ENCODE assay signal across 26 cellular contexts in genomic region chr1:224219011-224219611, GRCh38. TPM values are rescaled to one million over a fixed set of nuclear protein-coding genes. Genes with fewer than 3 reads are reported as not detected.
DNase-seq lines count a peak whose midpoint lies in the region; ATAC-seq and TF ChIP-seq lines count a peak whose summit lies in the region.
"Had no signal": no experiment of that assay in that cellular context is flagged by ENCODE, and none has a peak within 500 bp of the region (broad histone marks: within the 10 kb centered on the region; RNA-seq: fewer than 3 reads in every experiment).

No MANE protein-coding gene starts in this region.

- H3K4me3 ChIP-seq in GM23338 (no peak overlapping the region), breast epithelium (no peak overlapping the region), neural progenitor cell (no peak overlapping the region)
- H3K4me3 ChIP-seq: upper lobe of left lung had no signal

- H4K20me1 ChIP-seq in GM23338 (replicated peaks; ENCODE audit: insufficient read depth) (no peaks in the 10 kb centered on the region), neural progenitor cell (ENCODE audit: low read depth) (no peaks in the 10 kb centered on the region)

- H3K27ac ChIP-seq in 22Rv1 (peak overlapping the region; percentile 11; the same call in 1 of the 2 replicates), GM23338 (ENCODE audit: low read depth) (no peak overlapping the region), breast epithelium (peak overlapping the region; percentile 43 to 60), neural progenitor cell (no peak overlapping the region)
- H3K27ac ChIP-seq: upper lobe of left lung had no signal

- no peak overlapping the region for H3K9ac ChIP-seq in neural progenitor cell

- no peaks in the 10 kb centered on the region for H3K79me2 ChIP-seq in GM23338 (replicated peaks; ENCODE audit: insufficient read depth)
- H3K79me2 ChIP-seq in neural progenitor cell (ENCODE audit: low read depth), result no peaks in the 10 kb centered on the region

- CTCF ChIA-PET in activated CD4-positive, alpha-beta memory T cell treated with anti-CD3 and anti-CD28 coated beads, Interleukin-2, amount 10 ng/mL, durations not matched to agents 7 days and 5 days (lab: Charles Lee), result interaction anchor here (0.8 kb wide), 1 partner anchor 103 kb away, joined by 3 read pairs; no protein-coding TSS in a partner anchor

- no peaks in the 10 kb centered on the region for H3K9me3 Mint-ChIP-seq in GM23338
- H3K9me3 Mint-ChIP-seq in neural progenitor cell, result no peaks in the 10 kb centered on the region
- no peaks in the 10 kb centered on the region for H3K9me3 Mint-ChIP-seq in activated CD4-positive, alpha-beta memory T cell treated with anti-CD3 and anti-CD28 coated beads, Interleukin-2, amount 10 ng/mL, durations not matched to agents 7 days and 5 days
- H3K9me3 Mint-ChIP-seq: activated naive CD8-positive, alpha-beta T cell treated with anti-CD3 and anti-CD28 coated beads for 36 hours; immature natural killer cell had no signal

- H3K36me3 ChIP-seq in GM23338 (ENCODE audit: insufficient read depth), result no peaks in the 10 kb centered on the region
- no peaks in the 10 kb centered on the region for H3K36me3 ChIP-seq in breast epithelium
- no peaks in the 10 kb centered on the region for H3K36me3 ChIP-seq in neural progenitor cell
- H3K36me3 ChIP-seq: upper lobe of left lung had no signal

- H3K4me2 ChIP-seq in GM23338, result no peak overlapping the region
- no peak overlapping the region for H3K4me2 ChIP-seq in neural progenitor cell

- no peaks in the 10 kb centered on the region for H3K9me2 ChIP-seq in GM23338 (ENCODE audit: insufficient read depth)

- peaks cover 22% of the 10 kb centered on the region for H3K4me1 Mint-ChIP-seq in GM23338
- H3K4me1 Mint-ChIP-seq in neural progenitor cell, result peaks cover 16% of the 10 kb centered on the region
- H3K4me1 Mint-ChIP-seq in activated CD4-positive, alpha-beta memory T cell treated with anti-CD3 and anti-CD28 coated beads, Interleukin-2, amount 10 ng/mL, durations not matched to agents 7 days and 5 days, result peaks cover 11% of the 10 kb centered on the region
- H3K4me1 Mint-ChIP-seq: activated CD4-positive, alpha-beta T cell treated with anti-CD3 and anti-CD28 coated beads for 36 hours; activated naive CD8-positive, alpha-beta T cell treated with anti-CD3 and anti-CD28 coated beads for 36 hours; immature natural killer cell had no signal

- H3K4me1 ChIP-seq in GM23338 (ENCODE audit: insufficient read depth) (peaks cover 5% of the 10 kb centered on the region), breast epithelium (peaks cover 0 to 6% of the 10 kb centered on the region in 2 donors), neural progenitor cell (peaks cover 17% of the 10 kb centered on the region)

- intact Hi-C loops in breast epithelium (cut with DNase I; ENCODE audit: low total_unique reads) (no loop called here), Right ventricle myocardium superior (cut with DNase I) (no loop called here), Right ventricle myocardium inferior (cut with DNase I) (no loop called here)

- no peaks in the 10 kb centered on the region for H3K36me3 Mint-ChIP-seq in GM23338 (ENCODE audit: low read depth)
- no peaks in the 10 kb centered on the region for H3K36me3 Mint-ChIP-seq in neural progenitor cell
- H3K36me3 Mint-ChIP-seq in activated CD4-positive, alpha-beta memory T cell treated with anti-CD3 and anti-CD28 coated beads, Interleukin-2, amount 10 ng/mL, durations not matched to agents 7 days and 5 days (ENCODE audit: low read depth), result no peaks in the 10 kb centered on the region
- H3K36me3 Mint-ChIP-seq: activated naive CD8-positive, alpha-beta T cell treated with anti-CD3 and anti-CD28 coated beads for 36 hours; immature natural killer cell had no signal

- no peak for TF ChIP-seq POLR2A in breast epithelium (IDR thresholded peaks at IDR 0.05)

- H3K4me3 Mint-ChIP-seq in GM23338 (no peak overlapping the region), neural progenitor cell (no peak overlapping the region)
- no peak overlapping the region for H3K4me3 Mint-ChIP-seq in activated CD4-positive, alpha-beta memory T cell treated with anti-CD3 and anti-CD28 coated beads, Interleukin-2, amount 10 ng/mL, durations not matched to agents 7 days and 5 days
- H3K4me3 Mint-ChIP-seq: activated CD4-positive, alpha-beta T cell treated with anti-CD3 and anti-CD28 coated beads for 36 hours; activated naive CD8-positive, alpha-beta T cell treated with anti-CD3 and anti-CD28 coated beads for 36 hours; immature natural killer cell had no signal

- TF ChIP-seq CTCF in 22Rv1 (IDR thresholded peaks at IDR 0.05) (no peak), GM23338 (conservative IDR thresholded peaks at IDR 0.05; ENCODE audit: low read depth in 2 of 2) (no peak), breast epithelium (IDR thresholded peaks at IDR 0.05) (no peak), neural progenitor cell (IDR thresholded peaks at IDR 0.05) (no peak)

- H3K27ac Mint-ChIP-seq in GM23338 (no peak overlapping the region), neural progenitor cell (peak overlapping the region; percentile 11)
- no peak overlapping the region for H3K27ac Mint-ChIP-seq in activated CD4-positive, alpha-beta memory T cell treated with anti-CD3 and anti-CD28 coated beads, Interleukin-2, amount 10 ng/mL, durations not matched to agents 7 days and 5 days
- H3K27ac Mint-ChIP-seq: activated CD4-positive, alpha-beta T cell treated with anti-CD3 and anti-CD28 coated beads for 36 hours; activated naive CD8-positive, alpha-beta T cell treated with anti-CD3 and anti-CD28 coated beads for 36 hours had no signal

- POLR2A ChIA-PET in activated CD4-positive, alpha-beta memory T cell treated with anti-CD3 and anti-CD28 coated beads, Interleukin-2, amount 10 ng/mL, durations not matched to agents 7 days and 5 days (lab: Charles Lee), result no interaction called here

- H3K27me3 Mint-ChIP-seq in GM23338 (ENCODE audit: insufficient read depth, low read depth, poor library complexity), result peaks cover 6% of the 10 kb centered on the region
- H3K27me3 Mint-ChIP-seq in neural progenitor cell (ENCODE audit: insufficient read depth, low read depth), result no peaks in the 10 kb centered on the region
- peaks cover 5% of the 10 kb centered on the region for H3K27me3 Mint-ChIP-seq in activated CD4-positive, alpha-beta memory T cell treated with anti-CD3 and anti-CD28 coated beads, Interleukin-2, amount 10 ng/mL, durations not matched to agents 7 days and 5 days
- H3K27me3 Mint-ChIP-seq: activated CD4-positive, alpha-beta T cell treated with anti-CD3 and anti-CD28 coated beads for 36 hours; activated naive CD8-positive, alpha-beta T cell treated with anti-CD3 and anti-CD28 coated beads for 36 hours had no signal

- H3F3A ChIP-seq in GM23338 (replicated peaks; ENCODE audit: low read depth), result peaks cover 8% of the 10 kb centered on the region; the same call in 1 of the 2 replicates
- H3F3A ChIP-seq in neural progenitor cell (ENCODE audit: low read depth), result peaks cover 6% of the 10 kb centered on the region

- ATAC-seq in GM23338 (no peak), Right ventricle myocardium superior (ENCODE audit: poor library complexity) (no peak), Right ventricle myocardium inferior (no peak)
- ATAC-seq: activated CD4-positive, alpha-beta T cell treated with anti-CD3 and anti-CD28 coated beads for 36 hours; left lobe of liver had no signal

- DNase-seq in GM23338 (ENCODE audit: low spot score), result no peak
- DNase-seq in breast epithelium (ENCODE audit: low spot score in 2 of 2), result no peak
- no peak for DNase-seq in neural progenitor cell (ENCODE audit: low spot score)
- DNase-seq in Right ventricle myocardium superior, result no peak
- DNase-seq in activated CD4-positive, alpha-beta memory T cell treated with anti-CD3 and anti-CD28 coated beads, Interleukin-2, amount 10 ng/mL, durations not matched to agents 7 days and 5 days, result no peak
- DNase-seq in Right ventricle myocardium inferior (ENCODE audit: missing footprints), result no peak
- DNase-seq: activated CD4-positive, alpha-beta T cell treated with anti-CD3 and anti-CD28 coated beads for 36 hours; activated CD8-positive, alpha-beta memory T cell treated with anti-CD3 and anti-CD28 coated beads for 24 hours; activated effector memory CD4-positive, alpha-beta T cell treated with anti-CD3 and anti-CD28 coated beads, Interleukin-2, amount 50 U/mL, for 16 hours; activated naive CD8-positive, alpha-beta T cell treated with anti-CD3 and anti-CD28 coated beads for 36 hours; activated T-cell treated with anti-CD3 and anti-CD28 coated beads, Interleukin-2, amount 50 U/mL, for 1 hour; aorta; C1 segment of cervical spinal cord; Calu3; caudate nucleus; hypothalamus; immature natural killer cell; Karpas-422; NCI-H748 treated with DMSO at 0.1 percent for 48 hours; RPMI8226; stimulated activated CD4-positive, alpha-beta T cell treated with anti-CD3 and anti-CD28 coated beads, Interleukin-1b, Interleukin-23, amount 100 ng/mL, for 48 hours; stimulated activated CD8-positive, alpha-beta memory T cell treated with anti-CD3 and anti-CD28 coated beads, Interleukin-4, amount 100 ng/mL, for 48 hours; T-helper 2 cell; upper lobe of left lung had no signal

- H3K9me3 ChIP-seq in breast epithelium (no peaks in the 10 kb centered on the region), neural progenitor cell (ENCODE audit: low read depth) (no peaks in the 10 kb centered on the region)
- H3K9me3 ChIP-seq: upper lobe of left lung had no signal

- H3K27me3 ChIP-seq in GM23338 (ENCODE audit: insufficient read depth) (no peaks in the 10 kb centered on the region), breast epithelium (no peaks in the 10 kb centered on the region), neural progenitor cell (no peaks in the 10 kb centered on the region)
- H3K27me3 ChIP-seq: upper lobe of left lung had no signal

- peak overlapping the region; percentile 91 for H2AFZ ChIP-seq in GM23338
- H2AFZ ChIP-seq in neural progenitor cell (replicated peaks), result peak overlapping the region; percentile 57

TF ChIP-seq in GM23338, 12 proteins besides CTCF, POLR2A, EP300 and RAD21:
- TF ChIP-seq NANOG (IDR thresholded peaks at IDR 0.05; ENCODE audit: borderline replicate concordance), result no peak

RNA-seq across cellular contexts. Expression of gene DEGS1, which starts 36.1 kb away (rescaled TPM):
- 59.8 and 67.9 TPM in 2 replicates for total RNA-seq in GM23338 (2014; rRNA removed; shearing (Covaris generic))
- 42.5 and 45.7 TPM in 2 replicates for polyA plus RNA-seq in GM23338 (2016; fragmentation: Nextera tagmentation; extraction: Ambion mirVana)
- 10 to 100 TPM; 74.9 to 84.4 (median 81.0) TPM for total RNA-seq in breast epithelium
- total RNA-seq in neural progenitor cell (ENCODE audit: low replicate concordance), result 47.4 and 91.2 TPM in 2 replicates
- total RNA-seq in Right ventricle myocardium superior, result 56.9 TPM
- total RNA-seq in activated CD4-positive, alpha-beta memory T cell treated with anti-CD3 and anti-CD28 coated beads, Interleukin-2, amount 10 ng/mL, durations not matched to agents 7 days and 5 days, result 10 to 100 TPM; 69.2 to 69.5 TPM
- total RNA-seq in Right ventricle myocardium inferior, result 63.8 TPM

Comparison
In these comparisons a context has a peak if more than half of its experiments do, and no peak if none do; other contexts are left out.
1. H3K27ac ChIP-seq: peak in 22Rv1 (single experiment) and breast epithelium (2 of 2); none in GM23338 (single experiment) and neural progenitor cell (single experiment).